Comparison of ENCODE assay signal across 2 cellular contexts in the genomic region with DNA sequence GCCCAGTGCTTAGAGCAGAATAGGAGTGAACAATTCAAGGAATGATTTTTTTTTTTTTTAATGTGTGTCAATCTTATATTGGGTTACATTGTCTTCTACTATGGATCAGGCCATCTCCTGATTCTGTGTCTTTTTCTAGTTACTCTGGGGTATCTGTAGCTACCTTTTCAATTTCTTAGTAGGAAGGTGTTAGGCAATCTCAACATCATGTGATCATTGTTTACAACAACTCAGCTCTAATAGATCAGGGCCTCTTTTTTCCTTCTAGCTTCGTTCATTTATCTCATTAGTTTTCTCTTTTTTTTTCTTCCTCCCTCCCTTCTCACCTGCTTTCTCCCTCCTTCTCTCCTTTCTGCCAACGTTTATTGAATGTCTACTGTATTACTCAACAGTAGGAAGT.
TF ChIP-seq lines count a peak whose summit lies in the region.

No MANE protein-coding gene starts in this region.

TF ChIP-seq in IMR-90, 13 proteins besides CTCF, POLR2A, EP300 and RAD21:
- TF ChIP-seq CHD1 (IDR thresholded peaks at IDR 0.05; ENCODE audit: low read depth, low read length): no peak
- TF ChIP-seq, protein P1, sequence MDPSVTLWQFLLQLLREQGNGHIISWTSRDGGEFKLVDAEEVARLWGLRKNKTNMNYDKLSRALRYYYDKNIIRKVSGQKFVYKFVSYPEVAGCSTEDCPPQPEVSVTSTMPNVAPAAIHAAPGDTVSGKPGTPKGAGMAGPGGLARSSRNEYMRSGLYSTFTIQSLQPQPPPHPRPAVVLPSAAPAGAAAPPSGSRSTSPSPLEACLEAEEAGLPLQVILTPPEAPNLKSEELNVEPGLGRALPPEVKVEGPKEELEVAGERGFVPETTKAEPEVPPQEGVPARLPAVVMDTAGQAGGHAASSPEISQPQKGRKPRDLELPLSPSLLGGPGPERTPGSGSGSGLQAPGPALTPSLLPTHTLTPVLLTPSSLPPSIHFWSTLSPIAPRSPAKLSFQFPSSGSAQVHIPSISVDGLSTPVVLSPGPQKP (IDR thresholded peaks at IDR 0.05; ENCODE audit: borderline replicate concordance, low read depth, low read length): no peak
- TF ChIP-seq CEBPB (IDR thresholded peaks at IDR 0.05; ENCODE audit: low read depth, low read length): 0 out of 2 replicates have a peak, but pooled peaks have one; percentile 8
- no peak for TF ChIP-seq FOS (IDR thresholded peaks at IDR 0.05; ENCODE audit: low read depth, low read length)
- TF ChIP-seq SMC3 (IDR thresholded peaks at IDR 0.05; ENCODE audit: low read depth, low read length): no peak
- TF ChIP-seq RCOR1 (IDR thresholded peaks at IDR 0.05; ENCODE audit: insufficient replicate concordance, low read length): no peak

TF ChIP-seq in WTC11, 78 proteins besides CTCF, POLR2A, EP300 and RAD21:
- TF ChIP-seq, protein P2, sequence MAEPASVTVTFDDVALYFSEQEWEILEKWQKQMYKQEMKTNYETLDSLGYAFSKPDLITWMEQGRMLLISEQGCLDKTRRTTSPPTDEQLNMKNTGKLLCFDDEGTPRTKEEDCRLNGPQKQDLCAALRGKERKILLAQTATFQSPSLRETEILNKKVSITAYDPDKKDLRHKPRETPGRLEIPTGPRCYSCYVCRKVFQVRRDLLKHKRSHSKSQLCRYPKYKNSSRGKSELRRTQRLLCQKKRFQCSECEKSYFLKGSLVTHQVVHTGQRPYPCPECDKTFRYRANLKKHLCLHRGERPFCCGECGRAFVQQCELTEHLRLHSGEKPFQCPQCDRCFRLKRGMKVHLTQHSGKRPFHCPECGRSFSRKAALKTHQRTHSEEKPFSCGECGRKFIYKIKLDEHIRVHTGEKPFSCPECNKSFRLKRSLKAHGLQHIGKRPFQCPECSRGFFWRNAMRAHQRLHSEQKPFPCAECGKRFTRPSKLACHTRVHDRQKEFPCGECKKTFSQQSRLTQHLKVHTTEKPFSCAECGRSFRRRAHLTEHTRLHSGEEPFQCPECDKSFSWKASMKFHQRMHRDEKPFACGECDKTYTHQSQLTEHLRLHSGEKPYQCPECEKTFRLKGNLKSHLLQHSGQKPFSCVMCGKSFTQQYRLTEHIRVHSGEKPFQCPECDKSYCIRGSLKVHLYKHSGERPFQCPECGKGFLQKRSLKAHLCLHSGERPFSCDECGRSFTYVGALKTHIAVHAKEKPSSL (CRISPR knock-in tag; conservative IDR thresholded peaks at IDR 0.05): no peak
- TF ChIP-seq SOX15 (CRISPR knock-in tag; IDR thresholded peaks at IDR 0.05) (no peak), ZNF232 (CRISPR knock-in tag; IDR thresholded peaks at IDR 0.05) (no peak), JAZF1 (CRISPR knock-in tag; IDR thresholded peaks at IDR 0.05) (no peak), NR2C2 (CRISPR knock-in tag; IDR thresholded peaks at IDR 0.05) (no peak), ESRRA (CRISPR knock-in tag; IDR thresholded peaks at IDR 0.05; ENCODE audit: borderline replicate concordance) (no peak), TEAD4 (CRISPR knock-in tag; IDR thresholded peaks at IDR 0.05) (no peak)
- TF ChIP-seq, protein P3, sequence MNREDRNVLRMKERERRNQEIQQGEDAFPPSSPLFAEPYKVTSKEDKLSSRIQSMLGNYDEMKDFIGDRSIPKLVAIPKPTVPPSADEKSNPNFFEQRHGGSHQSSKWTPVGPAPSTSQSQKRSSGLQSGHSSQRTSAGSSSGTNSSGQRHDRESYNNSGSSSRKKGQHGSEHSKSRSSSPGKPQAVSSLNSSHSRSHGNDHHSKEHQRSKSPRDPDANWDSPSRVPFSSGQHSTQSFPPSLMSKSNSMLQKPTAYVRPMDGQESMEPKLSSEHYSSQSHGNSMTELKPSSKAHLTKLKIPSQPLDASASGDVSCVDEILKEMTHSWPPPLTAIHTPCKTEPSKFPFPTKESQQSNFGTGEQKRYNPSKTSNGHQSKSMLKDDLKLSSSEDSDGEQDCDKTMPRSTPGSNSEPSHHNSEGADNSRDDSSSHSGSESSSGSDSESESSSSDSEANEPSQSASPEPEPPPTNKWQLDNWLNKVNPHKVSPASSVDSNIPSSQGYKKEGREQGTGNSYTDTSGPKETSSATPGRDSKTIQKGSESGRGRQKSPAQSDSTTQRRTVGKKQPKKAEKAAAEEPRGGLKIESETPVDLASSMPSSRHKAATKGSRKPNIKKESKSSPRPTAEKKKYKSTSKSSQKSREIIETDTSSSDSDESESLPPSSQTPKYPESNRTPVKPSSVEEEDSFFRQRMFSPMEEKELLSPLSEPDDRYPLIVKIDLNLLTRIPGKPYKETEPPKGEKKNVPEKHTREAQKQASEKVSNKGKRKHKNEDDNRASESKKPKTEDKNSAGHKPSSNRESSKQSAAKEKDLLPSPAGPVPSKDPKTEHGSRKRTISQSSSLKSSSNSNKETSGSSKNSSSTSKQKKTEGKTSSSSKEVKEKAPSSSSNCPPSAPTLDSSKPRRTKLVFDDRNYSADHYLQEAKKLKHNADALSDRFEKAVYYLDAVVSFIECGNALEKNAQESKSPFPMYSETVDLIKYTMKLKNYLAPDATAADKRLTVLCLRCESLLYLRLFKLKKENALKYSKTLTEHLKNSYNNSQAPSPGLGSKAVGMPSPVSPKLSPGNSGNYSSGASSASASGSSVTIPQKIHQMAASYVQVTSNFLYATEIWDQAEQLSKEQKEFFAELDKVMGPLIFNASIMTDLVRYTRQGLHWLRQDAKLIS (CRISPR knock-in tag; IDR thresholded peaks at IDR 0.05; ENCODE audit: borderline replicate concordance): no peak
- TF ChIP-seq, protein P4, sequence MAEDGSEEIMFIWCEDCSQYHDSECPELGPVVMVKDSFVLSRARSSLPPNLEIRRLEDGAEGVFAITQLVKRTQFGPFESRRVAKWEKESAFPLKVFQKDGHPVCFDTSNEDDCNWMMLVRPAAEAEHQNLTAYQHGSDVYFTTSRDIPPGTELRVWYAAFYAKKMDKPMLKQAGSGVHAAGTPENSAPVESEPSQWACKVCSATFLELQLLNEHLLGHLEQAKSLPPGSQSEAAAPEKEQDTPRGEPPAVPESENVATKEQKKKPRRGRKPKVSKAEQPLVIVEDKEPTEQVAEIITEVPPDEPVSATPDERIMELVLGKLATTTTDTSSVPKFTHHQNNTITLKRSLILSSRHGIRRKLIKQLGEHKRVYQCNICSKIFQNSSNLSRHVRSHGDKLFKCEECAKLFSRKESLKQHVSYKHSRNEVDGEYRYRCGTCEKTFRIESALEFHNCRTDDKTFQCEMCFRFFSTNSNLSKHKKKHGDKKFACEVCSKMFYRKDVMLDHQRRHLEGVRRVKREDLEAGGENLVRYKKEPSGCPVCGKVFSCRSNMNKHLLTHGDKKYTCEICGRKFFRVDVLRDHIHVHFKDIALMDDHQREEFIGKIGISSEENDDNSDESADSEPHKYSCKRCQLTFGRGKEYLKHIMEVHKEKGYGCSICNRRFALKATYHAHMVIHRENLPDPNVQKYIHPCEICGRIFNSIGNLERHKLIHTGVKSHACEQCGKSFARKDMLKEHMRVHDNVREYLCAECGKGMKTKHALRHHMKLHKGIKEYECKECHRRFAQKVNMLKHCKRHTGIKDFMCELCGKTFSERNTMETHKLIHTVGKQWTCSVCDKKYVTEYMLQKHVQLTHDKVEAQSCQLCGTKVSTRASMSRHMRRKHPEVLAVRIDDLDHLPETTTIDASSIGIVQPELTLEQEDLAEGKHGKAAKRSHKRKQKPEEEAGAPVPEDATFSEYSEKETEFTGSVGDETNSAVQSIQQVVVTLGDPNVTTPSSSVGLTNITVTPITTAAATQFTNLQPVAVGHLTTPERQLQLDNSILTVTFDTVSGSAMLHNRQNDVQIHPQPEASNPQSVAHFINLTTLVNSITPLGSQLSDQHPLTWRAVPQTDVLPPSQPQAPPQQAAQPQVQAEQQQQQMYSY (CRISPR knock-in tag; IDR thresholded peaks at IDR 0.05): no peak
- TF ChIP-seq, protein P5, sequence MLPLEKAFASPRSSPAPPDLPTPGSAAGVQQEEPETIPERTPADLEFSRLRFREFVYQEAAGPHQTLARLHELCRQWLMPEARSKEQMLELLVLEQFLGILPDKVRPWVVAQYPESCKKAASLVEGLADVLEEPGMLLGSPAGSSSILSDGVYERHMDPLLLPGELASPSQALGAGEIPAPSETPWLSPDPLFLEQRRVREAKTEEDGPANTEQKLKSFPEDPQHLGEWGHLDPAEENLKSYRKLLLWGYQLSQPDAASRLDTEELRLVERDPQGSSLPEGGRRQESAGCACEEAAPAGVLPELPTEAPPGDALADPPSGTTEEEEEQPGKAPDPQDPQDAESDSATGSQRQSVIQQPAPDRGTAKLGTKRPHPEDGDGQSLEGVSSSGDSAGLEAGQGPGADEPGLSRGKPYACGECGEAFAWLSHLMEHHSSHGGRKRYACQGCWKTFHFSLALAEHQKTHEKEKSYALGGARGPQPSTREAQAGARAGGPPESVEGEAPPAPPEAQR (CRISPR knock-in tag; IDR thresholded peaks at IDR 0.05): no peak
